ENCODE assay signal across 8 cellular contexts in the genomic region with DNA sequence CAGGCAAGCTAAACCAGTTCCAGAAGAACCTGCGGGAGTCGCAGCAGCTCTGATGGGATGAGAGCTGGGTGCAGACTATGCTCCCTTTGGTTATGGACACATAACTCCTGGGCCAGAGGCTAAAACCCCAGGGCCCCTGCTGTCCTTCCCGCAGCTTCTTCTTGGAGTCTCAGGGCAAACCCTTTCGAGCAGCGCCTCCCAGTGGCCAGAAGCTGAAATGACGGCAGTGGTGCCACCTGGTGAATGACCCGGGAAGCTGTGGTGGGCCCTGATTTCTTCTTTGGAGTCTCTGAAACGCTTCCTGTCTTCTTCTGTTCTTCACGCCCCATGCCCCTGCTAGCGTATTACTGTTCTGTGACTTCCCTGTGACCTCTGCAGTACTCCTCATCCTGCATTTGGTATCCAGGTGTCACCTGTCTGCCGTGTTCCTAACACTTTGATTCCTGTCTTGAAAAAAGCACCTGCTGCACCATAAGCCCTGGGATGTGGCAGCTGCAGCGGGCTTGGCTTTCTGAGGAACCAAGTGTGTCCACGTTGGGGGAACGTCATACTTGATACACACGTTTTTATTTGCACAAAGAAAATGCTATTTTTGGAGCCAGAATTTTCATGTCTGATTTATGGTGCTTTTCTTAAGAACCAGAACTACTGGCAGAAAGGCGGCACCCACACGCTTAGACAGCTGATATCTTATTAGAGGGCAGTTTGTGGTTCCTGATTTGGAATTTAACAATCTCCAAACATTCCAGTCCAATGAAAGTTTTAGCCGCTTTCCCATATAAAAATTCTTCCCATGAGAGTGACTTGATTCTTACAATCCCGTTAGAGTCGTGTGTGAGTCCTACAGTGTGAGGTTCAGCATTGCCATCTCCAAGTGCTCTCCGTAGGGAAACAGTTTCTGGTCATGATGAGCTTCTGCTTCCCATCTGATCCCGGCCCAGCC. TPM values are rescaled to one million over a fixed set of nuclear protein-coding genes. Genes with fewer than 3 reads are reported as not detected.
DNase-seq lines count a peak whose midpoint lies in the region; TF ChIP-seq lines count a peak whose summit lies in the region.
"Not testable (repeated sequence)": the region's sequence is repeated elsewhere in the genome, so short reads cannot be mapped to it uniquely, and the experiment has no call there.

No MANE protein-coding gene starts in this region.

- not testable (repeated sequence) for H4K20me1 ChIP-seq in GM23248 (ENCODE audit: insufficient read depth)

- not testable (repeated sequence) for H3K36me3 ChIP-seq in GM23248 (ENCODE audit: low read depth); adipocyte (ENCODE audit: control insufficient read depth, insufficient read depth, low read length, severe bottlenecking)

- not testable (repeated sequence) for H3K9ac ChIP-seq in GM23248; adipocyte (ENCODE audit: low read length)

- TF ChIP-seq CTCF in AG09309 (IDR thresholded peaks at IDR 0.05; ENCODE audit: control insufficient read depth, insufficient read depth, low read depth, low read length, missing control alignments) (peak; percentile 48), fibroblast of villous mesenchyme (IDR thresholded peaks at IDR 0.05; ENCODE audit: insufficient read depth, low read depth, low read length) (peak; percentile 74), nephron (IDR thresholded peaks at IDR 0.05; ENCODE audit: unreplicated experiment in 3 of 3) (peak; percentile 54 to 73 (median 65))

- peaks cover 15% of the 10 kb centered on the region for H3K4me1 ChIP-seq in GM23248 (ENCODE audit: insufficient read depth)
- H3K4me1 ChIP-seq in adipocyte (ENCODE audit: control insufficient read depth, insufficient read depth, low read length): not testable (repeated sequence)

- not testable (repeated sequence) for H3K36me3 Mint-ChIP-seq in nephron (ENCODE audit: low read depth)

- not testable (repeated sequence) for H3K9me3 Mint-ChIP-seq in nephron

- H3K27ac Mint-ChIP-seq in nephron: not testable (repeated sequence)

- DNase-seq in AG09309 (ENCODE audit: low read depth) (peak; percentile 98), GM23248 (peak; percentile 54), NCI-H82 (lab: John Stamatoyannopoulos, UW) (peak; percentile 41), adipocyte (ENCODE audit: low read depth) (peak; percentile 46), fibroblast of villous mesenchyme (ENCODE audit: low read depth) (peak; percentile 95)
- peak; percentile 82 for DNase-seq in activated CD4-positive, alpha-beta T cell treated with anti-CD3 and anti-CD28 coated beads for 48 hours
- peak; percentile 45 to 70 (median 50) for DNase-seq in stimulated activated CD4-positive, alpha-beta T cell treated with anti-CD3 and anti-CD28 coated beads, TNF-alpha, amount 100 ng/mL, for 24 hours (ENCODE audit: low read depth in 3 of 3)

- not testable (repeated sequence) for H3K4me3 ChIP-seq in AG09309 (ENCODE audit: control insufficient read depth, low read depth, low read length); GM23248; adipocyte (ENCODE audit: low read length); fibroblast of villous mesenchyme (ENCODE audit: low read depth, low read length)

- H3K9me2 ChIP-seq in GM23248 (ENCODE audit: insufficient read depth): not testable (repeated sequence)

- peak overlapping the region; percentile 47 for H3K27ac ChIP-seq in GM23248

- not testable (repeated sequence) for H3K4me3 Mint-ChIP-seq in nephron

- in situ Hi-C loops in GM23248 (cut with MboI): loop anchor here (10.0 kb wide), 1 partner anchor 127 kb away; no protein-coding TSS in a partner anchor

- H3K79me2 ChIP-seq in GM23248 (ENCODE audit: insufficient read depth): not testable (repeated sequence)

- H2AFZ ChIP-seq in GM23248: not testable (repeated sequence)

- H3K27me3 ChIP-seq in GM23248 (replicated peaks; ENCODE audit: insufficient read depth); adipocyte (replicated peaks; ENCODE audit: control insufficient read depth, insufficient read depth, low read length): not testable (repeated sequence)

- not testable (repeated sequence) for H3K27me3 Mint-ChIP-seq in nephron (ENCODE audit: low read depth)

- H3K4me2 ChIP-seq in GM23248 (ENCODE audit: unreplicated experiment): peak overlapping the region; percentile 23

- not testable (repeated sequence) for H3K9me3 ChIP-seq in GM23248 (ENCODE audit: low read depth); adipocyte (ENCODE audit: control insufficient read depth, low read length)

- H3K4me1 Mint-ChIP-seq in nephron: not testable (repeated sequence)

- not testable (repeated sequence) for H3F3A ChIP-seq in GM23248 (ENCODE audit: insufficient read depth)

- 37 to 41% methylated on average over 21 to 22 of the region's 22 CpGs for WGBS in GM23248 (ENCODE audit: low coverage in 1 of 2, low lambda C conversion rate in 2 of 2, missing lambda C conversion rate in 2 of 2), 2 experiments

RNA-seq across cellular contexts. Expression of gene FAM90A1, which starts 4.5 kb away (rescaled TPM):
- not detected in 2 replicates for total RNA-seq in GM23248 (2014; rRNA removed; shearing (Covaris generic))
- 0.24 TPM in 1 of 2 replicates, not detected in the other for polyA plus RNA-seq in GM23248 (2016; fragmentation: Nextera tagmentation; extraction: Ambion mirVana)
- total RNA-seq in fibroblast of villous mesenchyme: under 0.01 TPM in 1 of 2 replicates, not detected in the other

Comparison
In these comparisons a context has a peak if more than half of its experiments do, and no peak if none do; other contexts are left out.
1. DNase-seq: peak in every context shown above with its lines; median percentile 98 in AG09309; 95 in fibroblast of villous mesenchyme; 82 in activated CD4-positive, alpha-beta T cell treated with anti-CD3 and anti-CD28 coated beads for 48 hours; 54 in GM23248; 50 in stimulated activated CD4-positive, alpha-beta T cell treated with anti-CD3 and anti-CD28 coated beads, TNF-alpha, amount 100 ng/mL, for 24 hours; 46 in adipocyte; 41 in NCI-H82.